In genomic region chr2:8790739-8791162, GRCh38 we compare ENCODE assay signal across 29 cellular contexts. TPM values are rescaled to one million over a fixed set of nuclear protein-coding genes. Genes with fewer than 3 reads are reported as not detected.
A peak's percentile ranks its signal among the peaks of the same experiment; 100 is the strongest.
DNase-seq lines count a peak whose midpoint lies in the region; ATAC-seq and TF ChIP-seq lines count a peak whose summit lies in the region.
"Had no signal": no experiment of that assay in that cellular context is flagged by ENCODE, and none has a peak within 500 bp of the region (broad histone marks: within the 10 kb centered on the region; RNA-seq: fewer than 3 reads in every experiment).

No MANE protein-coding gene starts in this region.

- no peak overlapping the region for H3K4me3 ChIP-seq in GM23248
- H3K4me3 ChIP-seq: ascending aorta, heart right ventricle, thoracic aorta, vagina had no signal

- H3K4me3 Mint-ChIP-seq in Calu3 (ENCODE audit: low read depth, unreplicated experiment) = no peak overlapping the region
- H3K4me3 Mint-ChIP-seq: CD4-positive, alpha-beta memory T cell; IgD-negative memory B cell; naive thymus-derived CD4-positive, alpha-beta T cell; T-helper 2 cell treated with Interferon-gamma antibody and Interleukin-4, amounts not matched to agents 5 μg/mL and 100 μg/mL, for 36 hours had no signal

- H4K20me1 ChIP-seq in GM23248 (ENCODE audit: insufficient read depth) = no peaks in the 10 kb centered on the region

- H3K4me1 Mint-ChIP-seq in Calu3 (ENCODE audit: low read depth, unreplicated experiment) = no peaks in the 10 kb centered on the region
- H3K4me1 Mint-ChIP-seq: naive thymus-derived CD4-positive, alpha-beta T cell had no signal

- H3K9me3 Mint-ChIP-seq in Calu3 (ENCODE audit: low read depth, unreplicated experiment) = no peaks in the 10 kb centered on the region
- H3K9me3 Mint-ChIP-seq: activated naive CD4-positive, alpha-beta T cell treated with anti-CD3 and anti-CD28 coated beads, Interleukin-2, amount 50 U/mL, for 72 hours; CD4-positive, alpha-beta memory T cell; T-helper 2 cell treated with Interferon-gamma antibody and Interleukin-4, amounts not matched to agents 5 μg/mL and 100 μg/mL, for 36 hours had no signal

- H2AFZ ChIP-seq in GM23248 = no peak overlapping the region

- H3K27me3 Mint-ChIP-seq in Calu3 (ENCODE audit: unreplicated experiment) = no peaks in the 10 kb centered on the region
- H3K27me3 Mint-ChIP-seq: CD4-positive, alpha-beta memory T cell; IgD-negative memory B cell; naive thymus-derived CD4-positive, alpha-beta T cell had no signal

- H3K27ac Mint-ChIP-seq in Calu3 (ENCODE audit: unreplicated experiment) = no peak overlapping the region
- H3K27ac Mint-ChIP-seq: activated naive CD4-positive, alpha-beta T cell treated with anti-CD3 and anti-CD28 coated beads, Interleukin-2, amount 50 U/mL, for 72 hours; naive thymus-derived CD4-positive, alpha-beta T cell; T-helper 2 cell treated with Interferon-gamma antibody and Interleukin-4, amounts not matched to agents 5 μg/mL and 100 μg/mL, for 36 hours had no signal

- in situ Hi-C loops in GM23248 (cut with MboI) = no loop called here

- H3F3A ChIP-seq in GM23248 (ENCODE audit: insufficient read depth) = peaks cover 16% of the 10 kb centered on the region

- peak; percentile 44 for ATAC-seq in GM18861 (IDR thresholded peaks at IDR 0.05; ENCODE audit: unreplicated experiment)
- peak; percentile 71 for ATAC-seq in GM21723 (IDR thresholded peaks at IDR 0.05; ENCODE audit: unreplicated experiment)
- ATAC-seq in HG03432 (IDR thresholded peaks at IDR 0.05; ENCODE audit: unreplicated experiment) = peak; percentile 73
- ATAC-seq: activated naive CD4-positive, alpha-beta T cell treated with anti-CD3 and anti-CD28 coated beads, Interleukin-2, amount 50 U/mL, for 72 hours; heart right ventricle; left lobe of liver; naive thymus-derived CD4-positive, alpha-beta T cell; SK-N-SH treated with all-trans-retinoic acid at 6 μM for 48 hours had no signal

- intact Hi-C loops in Calu3 (cut with micrococcal nuclease; ENCODE audit: unreplicated experiment) = no loop called here

- no TSS peak for BruUV-seq in Calu3 (replicated peaks; lab: Mats Ljungman, UMichigan)

- no peak for TF ChIP-seq CTCF in Calu3 (IDR thresholded peaks at IDR 0.05; ENCODE audit: unreplicated experiment)

- H3K36me3 Mint-ChIP-seq in Calu3 (ENCODE audit: insufficient read depth, unreplicated experiment) = peaks cover 10% of the 10 kb centered on the region

- no peaks in the 10 kb centered on the region for H3K27me3 ChIP-seq in GM23248 (replicated peaks; ENCODE audit: insufficient read depth)
- H3K27me3 ChIP-seq: ascending aorta, heart right ventricle, vagina had no signal

- H3K27ac ChIP-seq in GM23248 = no peak overlapping the region
- H3K27ac ChIP-seq: ascending aorta, heart right ventricle, thoracic aorta, vagina, WERI-Rb-1 had no signal

- peaks cover 40% of the 10 kb centered on the region for H3K36me3 ChIP-seq in GM23248 (ENCODE audit: low read depth)

- H3K9me2 ChIP-seq in GM23248 (ENCODE audit: insufficient read depth) = no peaks in the 10 kb centered on the region

- H3K4me2 ChIP-seq in GM23248 (ENCODE audit: unreplicated experiment) = no peak overlapping the region

- H3K4me1 ChIP-seq in GM23248 (ENCODE audit: insufficient read depth) = peaks cover 15% of the 10 kb centered on the region
- H3K4me1 ChIP-seq: ascending aorta, vagina had no signal

- H3K79me2 ChIP-seq in GM23248 (ENCODE audit: insufficient read depth) = no peaks in the 10 kb centered on the region

- DNase-seq in NCI-H446 (lab: John Stamatoyannopoulos, UW) (no peak), Calu3 (no peak), NAMALWA (ENCODE audit: low spot score) (no peak), GM23248 (no peak)
- DNase-seq: CD4-positive, alpha-beta memory T cell; central memory CD4-positive, alpha-beta T cell; dermis blood vessel endothelial cell; DMS153; GDM1; heart right ventricle; naive thymus-derived CD4-positive, alpha-beta T cell; NCI-H1436; NCI-H2107; NCI-H524 treated with DMSO at 0.1 percent for 48 hours; RPMI8226; small intestine; stimulated activated naive CD4-positive, alpha-beta T cell; WERI-Rb-1 had no signal

- H3K9me3 ChIP-seq in GM23248 (ENCODE audit: low read depth) = no peaks in the 10 kb centered on the region
- H3K9me3 ChIP-seq: ascending aorta, heart right ventricle, thoracic aorta, vagina had no signal

- CTCF ChIA-PET in Calu3 (lab: Charles Lee) = no interaction called here

- no peak overlapping the region for H3K9ac ChIP-seq in GM23248

- WGBS in GM23248 (ENCODE audit: low coverage in 1 of 2, low lambda C conversion rate in 2 of 2, missing lambda C conversion rate in 2 of 2), 2 experiments = 97 to 100% methylated on average over 2 of the region's 2 CpGs

RNA-seq across cellular contexts. Expression of gene KIDINS220, which starts 46.7 kb away (rescaled TPM):
- 33.6 and 35.4 TPM in 2 replicates for total RNA-seq in Calu3 (2022)
- 52.2 and 76.4 TPM in 2 replicates for total RNA-seq in GM23248 (2014; rRNA removed; shearing (Covaris generic))
- polyA plus RNA-seq in GM23248 (2016; fragmentation: Nextera tagmentation; extraction: Ambion mirVana) = 23.4 and 25.0 TPM in 2 replicates
